Comparison of ENCODE assay signal across 8 cellular contexts in the genomic region with DNA sequence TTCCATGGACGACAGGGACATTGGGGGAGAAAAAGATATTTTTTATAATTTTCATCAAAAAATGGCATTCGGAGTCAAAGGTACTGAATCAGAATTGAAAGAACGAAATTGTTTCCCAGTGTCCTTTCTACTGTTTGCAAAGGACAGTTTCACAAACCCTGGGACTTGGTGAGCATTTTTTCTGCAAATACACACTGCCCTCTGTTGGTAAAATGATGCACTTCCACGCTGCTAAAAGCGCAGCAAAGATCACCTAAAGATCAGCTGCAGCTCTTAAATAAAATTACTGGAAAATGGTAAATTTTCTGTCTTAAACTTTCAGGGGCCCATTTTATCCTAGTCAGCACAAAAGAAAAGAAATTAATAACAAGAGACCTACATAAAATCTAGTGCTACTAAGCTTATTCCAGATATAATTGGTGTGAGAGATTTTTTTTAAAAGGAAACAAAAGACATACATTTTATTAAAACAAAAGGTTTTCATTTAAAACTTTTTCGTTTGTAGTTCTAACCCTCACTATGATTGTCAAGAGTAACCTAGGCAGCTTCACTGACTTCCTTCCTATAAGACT.
DNase-seq lines count a peak whose midpoint lies in the region; ATAC-seq and TF ChIP-seq lines count a peak whose summit lies in the region.

No MANE protein-coding gene starts in this region.

- H3K4ac ChIP-seq in H9 (ENCODE audit: low read depth, low read length): no peak overlapping the region

- intact Hi-C loops in activated CD4-positive, alpha-beta T cell treated with anti-CD3 and anti-CD28 coated beads for 36 hours (cut with DNase I, micrococcal nuclease): loop anchor here (1.0 to 5.0 kb wide), 2 partner anchors 362 to 364 kb away; no protein-coding TSS in a partner anchor

- H3K4me3 ChIP-seq in NB4 (ENCODE audit: low read depth, low read length): no peak overlapping the region

- no peak overlapping the region for H2AFZ ChIP-seq in H9 (ENCODE audit: low read length)

- no peak overlapping the region for H2BK5ac ChIP-seq in H9 (ENCODE audit: insufficient read length, low read length)

- no peak overlapping the region for H3K18ac ChIP-seq in H9 (ENCODE audit: insufficient read length, low read depth, low read length)

- no peak overlapping the region for H3K14ac ChIP-seq in H9 (ENCODE audit: insufficient read depth, low read length)

- CTCF ChIA-PET in activated CD4-positive, alpha-beta T cell treated with anti-CD3 and anti-CD28 coated beads for 36 hours (lab: Charles Lee): interaction anchor here (0.6 to 0.7 kb wide), 2 partner anchors 462 to 681 kb away, joined by 3 read pairs; no protein-coding TSS in a partner anchor

- no peak overlapping the region for H3T11ph ChIP-seq in H9 (ENCODE audit: low read length)

- H3K9me3 ChIP-seq in H9 (ENCODE audit: control insufficient read depth, low read depth, low read length): no peaks in the 10 kb centered on the region

- POLR2A ChIA-PET in activated CD4-positive, alpha-beta T cell treated with anti-CD3 and anti-CD28 coated beads for 36 hours (lab: Charles Lee): no interaction called here

- no peak overlapping the region for H2BK15ac ChIP-seq in H9 (ENCODE audit: low read depth, low read length)

- H3K9ac ChIP-seq in H9 (ENCODE audit: extremely low read depth, insufficient read length, low read length): no peak overlapping the region

- H3K27me3 ChIP-seq in H9 (ENCODE audit: insufficient read depth, low read length): no peaks in the 10 kb centered on the region

- H2BK120ac ChIP-seq in H9 (ENCODE audit: low read depth, low read length, poor library complexity, severe bottlenecking): no peak overlapping the region

- H4K20me1 ChIP-seq in H9 (ENCODE audit: control insufficient read depth, insufficient read depth, insufficient read length): no peaks in the 10 kb centered on the region

- no peak overlapping the region for H3K23ac ChIP-seq in H9 (ENCODE audit: insufficient read length, low read depth, low read length)

- WGBS in H9 (ENCODE audit: extremely low coverage, insufficient read length, low lambda C conversion rate): no CpG with 5 or more reads among the region's 6 CpGs

- H2AK5ac ChIP-seq in H9 (ENCODE audit: insufficient read length, low read length): no peak overlapping the region

- H2BK12ac ChIP-seq in H9 (ENCODE audit: insufficient read length, low read depth, low read length): no peak overlapping the region

- no peak overlapping the region for H3K27ac Mint-ChIP-seq in activated CD4-positive, alpha-beta T cell treated with anti-CD3 and anti-CD28 coated beads for 36 hours
- no peak overlapping the region for H3K27ac Mint-ChIP-seq in H9
- H3K27ac Mint-ChIP-seq in activated naive CD8-positive, alpha-beta T cell treated with anti-CD3 and anti-CD28 coated beads, Interleukin-2, amount 50 U/mL, for 24 hours: no peak overlapping the region

- TF ChIP-seq CTCF in H9 (conservative IDR thresholded peaks at IDR 0.05): peak; percentile 91
- peak; percentile 27 for TF ChIP-seq CTCF in NB4 (IDR thresholded peaks at IDR 0.05; ENCODE audit: low read depth, low read length)

- no peaks in the 10 kb centered on the region for H3K79me1 ChIP-seq in H9 (ENCODE audit: insufficient read depth, low read depth, low read length, poor library complexity, severe bottlenecking)

- no peaks in the 10 kb centered on the region for H3K4me1 ChIP-seq in H9 (ENCODE audit: insufficient read depth, low read length)

- H4K8ac ChIP-seq in H9 (replicated peaks; ENCODE audit: insufficient read length, low read depth, low read length): no peak overlapping the region

- H3K4me2 ChIP-seq in H9 (ENCODE audit: insufficient read depth, insufficient read length, low read length): no peak overlapping the region

- no peaks in the 10 kb centered on the region for H3K79me2 ChIP-seq in H9 (ENCODE audit: insufficient read depth, low read length)

- H3K4me1 Mint-ChIP-seq in activated CD4-positive, alpha-beta T cell treated with anti-CD3 and anti-CD28 coated beads for 36 hours: no peaks in the 10 kb centered on the region
- peaks cover 0 to 2% of the 10 kb centered on the region in 2 experiments; a peak in 1 of 4 replicates for H3K4me1 Mint-ChIP-seq in H9
- no peaks in the 10 kb centered on the region for H3K4me1 Mint-ChIP-seq in activated naive CD8-positive, alpha-beta T cell treated with anti-CD3 and anti-CD28 coated beads, Interleukin-2, amount 50 U/mL, for 24 hours

- no peak overlapping the region for H2BK20ac ChIP-seq in H9 (ENCODE audit: low read depth, low read length, poor library complexity, severe bottlenecking)

- peaks cover 3% of the 10 kb centered on the region for H3K9me3 Mint-ChIP-seq in activated CD4-positive, alpha-beta T cell treated with anti-CD3 and anti-CD28 coated beads for 36 hours (ENCODE audit: low read depth)
- no peaks in the 10 kb centered on the region; a peak in 1 of 5 replicates for H3K9me3 Mint-ChIP-seq in H9
- H3K9me3 Mint-ChIP-seq in activated naive CD8-positive, alpha-beta T cell treated with anti-CD3 and anti-CD28 coated beads, Interleukin-2, amount 50 U/mL, for 24 hours: peaks cover 3% of the 10 kb centered on the region

- no peak for TF ChIP-seq POLR2A in NB4 (IDR thresholded peaks at IDR 0.05; ENCODE audit: extremely low read depth, insufficient read length)

- no peak overlapping the region for H4K91ac ChIP-seq in H9 (ENCODE audit: insufficient read length, low read depth, low read length)

- H3K4me3 Mint-ChIP-seq in activated CD4-positive, alpha-beta T cell treated with anti-CD3 and anti-CD28 coated beads for 36 hours: no peak overlapping the region
- no peak overlapping the region for H3K4me3 Mint-ChIP-seq in H9
- H3K4me3 Mint-ChIP-seq in activated naive CD8-positive, alpha-beta T cell treated with anti-CD3 and anti-CD28 coated beads, Interleukin-2, amount 50 U/mL, for 24 hours: no peak overlapping the region

- no peak overlapping the region for H3K27ac ChIP-seq in H9 (ENCODE audit: insufficient read length, low read depth, low read length)

- no peaks in the 10 kb centered on the region for H3K23me2 ChIP-seq in H9 (ENCODE audit: insufficient read length, low read depth, low read length, poor library complexity, severe bottlenecking)

- no peaks in the 10 kb centered on the region for H3K36me3 Mint-ChIP-seq in activated CD4-positive, alpha-beta T cell treated with anti-CD3 and anti-CD28 coated beads for 36 hours (ENCODE audit: low read depth)
- peaks cover 0 to 4% (median 0%) of the 10 kb centered on the region in 3 experiments; a peak in 1 of 7 replicates for H3K36me3 Mint-ChIP-seq in H9 (ENCODE audit: insufficient read depth in 1 of 3, low read depth in 3 of 3)
- H3K36me3 Mint-ChIP-seq in activated naive CD8-positive, alpha-beta T cell treated with anti-CD3 and anti-CD28 coated beads, Interleukin-2, amount 50 U/mL, for 24 hours (ENCODE audit: low read depth): no peaks in the 10 kb centered on the region

- H3K27me3 Mint-ChIP-seq in activated CD4-positive, alpha-beta T cell treated with anti-CD3 and anti-CD28 coated beads for 36 hours: no peaks in the 10 kb centered on the region
- no peaks in the 10 kb centered on the region for H3K27me3 Mint-ChIP-seq in H9 (ENCODE audit: low read depth)
- H3K27me3 Mint-ChIP-seq in activated naive CD8-positive, alpha-beta T cell treated with anti-CD3 and anti-CD28 coated beads, Interleukin-2, amount 50 U/mL, for 24 hours: no peaks in the 10 kb centered on the region

- H4K5ac ChIP-seq in H9 (ENCODE audit: insufficient read length, low read depth, low read length): no peak overlapping the region

- H3K56ac ChIP-seq in H9 (ENCODE audit: insufficient read length, low read depth, low read length): no peak overlapping the region

- DNase-seq in activated CD4-positive, alpha-beta T cell treated with anti-CD3 and anti-CD28 coated beads for 36 hours: peak; percentile 24
- DNase-seq in activated CD4-positive, alpha-beta T cell treated with anti-CD3 and anti-CD28 coated beads, Interleukin-2, amount 50 U/mL, for 4 hours: no peak
- DNase-seq in H9: peak; percentile 45
- peak; percentile 32 for DNase-seq in NB4 (ENCODE audit: low read depth)
- peak; percentile 3 for DNase-seq in activated naive CD8-positive, alpha-beta T cell treated with anti-CD3 and anti-CD28 coated beads, Interleukin-2, amount 50 U/mL, for 24 hours
- DNase-seq in iPS DF 19.7 (ENCODE audit: low read depth, low spot score): peak; percentile 23
- peak; percentile 4 for DNase-seq in stimulated activated naive CD8-positive, alpha-beta T cell treated with anti-CD3 and anti-CD28 coated beads, Interleukin-15, Interleukin-2, amounts not matched to agents 100 U/mL and 50 U/mL, for 24 hours
- DNase-seq in stimulated activated naive CD4-positive, alpha-beta T cell (lab: John Stamatoyannopoulos, UW): no peak

- no peak for ATAC-seq in activated CD4-positive, alpha-beta T cell treated with anti-CD3 and anti-CD28 coated beads for 36 hours
- ATAC-seq in activated naive CD8-positive, alpha-beta T cell treated with anti-CD3 and anti-CD28 coated beads, Interleukin-2, amount 50 U/mL, for 24 hours: no peak
- no peak for ATAC-seq in stimulated activated naive CD8-positive, alpha-beta T cell treated with anti-CD3 and anti-CD28 coated beads, Interleukin-15, Interleukin-2, amounts not matched to agents 100 U/mL and 50 U/mL, for 24 hours

Comparison
In these comparisons a context has a peak if more than half of its experiments do, and no peak if none do; other contexts are left out.
1. DNase-seq: peak in activated CD4-positive, alpha-beta T cell treated with anti-CD3 and anti-CD28 coated beads for 36 hours (single experiment), H9 (single experiment), NB4 (single experiment), activated naive CD8-positive, alpha-beta T cell treated with anti-CD3 and anti-CD28 coated beads, Interleukin-2, amount 50 U/mL, for 24 hours (single experiment), iPS DF 19.7 (single experiment) and stimulated activated naive CD8-positive, alpha-beta T cell treated with anti-CD3 and anti-CD28 coated beads, Interleukin-15, Interleukin-2, amounts not matched to agents 100 U/mL and 50 U/mL, for 24 hours (single experiment); none in activated CD4-positive, alpha-beta T cell treated with anti-CD3 and anti-CD28 coated beads, Interleukin-2, amount 50 U/mL, for 4 hours (0 of 2) and stimulated activated naive CD4-positive, alpha-beta T cell (0 of 6).